In the genomic region with DNA sequence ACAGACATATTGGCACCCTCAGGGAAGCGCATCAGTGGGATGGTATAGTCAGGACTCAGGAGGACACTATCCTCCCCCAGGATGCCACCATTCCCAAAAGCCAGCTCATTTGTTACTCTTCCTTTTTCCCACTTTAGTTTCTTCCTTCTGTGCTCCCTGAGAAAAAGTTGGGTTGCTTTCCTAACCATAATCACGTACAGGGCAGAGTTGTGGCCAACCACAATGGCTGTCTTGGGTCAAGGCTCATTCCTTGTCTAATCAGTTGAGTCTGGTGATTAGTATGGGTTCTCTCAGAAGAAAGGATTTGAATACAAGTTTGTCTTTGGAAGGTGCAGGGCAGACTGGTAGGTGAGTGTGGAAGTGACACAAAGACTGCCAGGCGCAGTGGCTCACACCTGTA, we compare ENCODE assay signal across 24 cellular contexts.
"Had no signal": no experiment of that assay in that cellular context is flagged by ENCODE, and none has a peak within 500 bp of the region (broad histone marks: within the 10 kb centered on the region; RNA-seq: fewer than 3 reads in every experiment).

No MANE protein-coding gene starts in this region.

- ATAC-seq: activated naive CD4-positive, alpha-beta T cell treated with anti-CD3 and anti-CD28 coated beads, Interleukin-2, amount 50 U/mL, for 72 hours; activated T-cell treated with anti-CD3 and anti-CD28 coated beads, Interleukin-2, amount 50 U/mL, for 72 hours; esophagus mucosa; mucosa of descending colon; stimulated activated naive B cell treated with anti-CD40 and anti-IgM and Interleukin-4, amounts not matched to agents 10 μg/mL and 1 μg/mL and 100 μg/mL, for 72 hours had no signal

- H3K4me1 ChIP-seq: foreskin keratinocyte, left ventricle myocardium inferior, sigmoid colon, stomach had no signal

- H3K4me3 Mint-ChIP-seq: activated B cell treated with CpG ODN at 0.5 μM for 24 hours; activated T-cell treated with anti-CD3 and anti-CD28 coated beads, Interleukin-2, amount 50 U/mL, for 72 hours; endodermal cell; nephron; stimulated activated naive B cell treated with anti-CD40 and anti-IgM and Interleukin-4, amounts not matched to agents 10 μg/mL and 1 μg/mL and 100 μg/mL, for 72 hours; T-helper 1 cell treated with Interleukin-12 subunit alpha and Interleukin-12 subunit beta and Interleukin-4 antibody, amounts not matched to agents 30 μg/mL and 1 μg/mL, for 36 hours had no signal

- H3K4me3 ChIP-seq: left ventricle myocardium inferior, lung, mucosa of descending colon, sigmoid colon, smooth muscle cell, stomach, thyroid gland had no signal

- H3K36me3 Mint-ChIP-seq: activated naive CD4-positive, alpha-beta T cell treated with anti-CD3 and anti-CD28 coated beads, Interleukin-2, amount 50 U/mL, for 72 hours had no signal

- H3K9me3 Mint-ChIP-seq: activated B cell treated with CpG ODN at 0.5 μM for 24 hours; activated T-cell treated with anti-CD3 and anti-CD28 coated beads, Interleukin-2, amount 50 U/mL, for 72 hours; T-helper 1 cell treated with Interleukin-12 subunit alpha and Interleukin-12 subunit beta and Interleukin-4 antibody, amounts not matched to agents 30 μg/mL and 1 μg/mL, for 36 hours had no signal

- H3K27ac Mint-ChIP-seq: activated B cell treated with CpG ODN at 0.5 μM for 24 hours; activated naive CD4-positive, alpha-beta T cell treated with anti-CD3 and anti-CD28 coated beads, Interleukin-2, amount 50 U/mL, for 72 hours; activated T-cell treated with anti-CD3 and anti-CD28 coated beads, Interleukin-2, amount 50 U/mL, for 72 hours; endodermal cell; nephron; T-helper 1 cell treated with Interleukin-12 subunit alpha and Interleukin-12 subunit beta and Interleukin-4 antibody, amounts not matched to agents 30 μg/mL and 1 μg/mL, for 36 hours had no signal

- H3K9me3 ChIP-seq: left ventricle myocardium inferior, mucosa of descending colon, stomach, thyroid gland had no signal

- H3K4me2 ChIP-seq: smooth muscle cell had no signal

- H3K27me3 ChIP-seq: foreskin keratinocyte, sigmoid colon, stomach, thyroid gland had no signal

- H3K4me1 Mint-ChIP-seq: nephron had no signal

- DNase-seq: activated B cell treated with CpG ODN at 0.5 μM for 24 hours; activated naive CD4-positive, alpha-beta T cell; activated T-cell treated with anti-CD3 and anti-CD28 coated beads for 4 hours; activated T-cell treated with anti-CD3 and anti-CD28 coated beads, Interleukin-2, amount 50 U/mL, for 72 hours; aorta; caudate nucleus; endodermal cell; foreskin keratinocyte; glutamatergic neuron; left ventricle myocardium inferior; mucosa of descending colon; sigmoid colon; stimulated activated CD4-positive, alpha-beta T cell treated with anti-CD3 and anti-CD28 coated beads, Interleukin-1b, Interleukin-23, amount 100 ng/mL, for 48 hours; stimulated activated CD4-positive, alpha-beta T cell treated with anti-CD3 and anti-CD28 coated beads, Interleukin-4, amount 100 ng/mL, for 4 hours; stimulated activated naive B cell treated with anti-CD40 and anti-IgM and Interleukin-4, amounts not matched to agents 10 μg/mL and 1 μg/mL and 100 μg/mL, for 72 hours; stomach; SW 1271; thyroid gland had no signal

- H3K36me3 ChIP-seq: left ventricle myocardium inferior, sigmoid colon, stomach, thyroid gland had no signal

- H3K27ac ChIP-seq: foreskin keratinocyte, left ventricle myocardium inferior, sigmoid colon, stomach, thyroid gland had no signal

- H3K27me3 Mint-ChIP-seq: activated B cell treated with CpG ODN at 0.5 μM for 24 hours; stimulated activated naive B cell treated with anti-CD40 and anti-IgM and Interleukin-4, amounts not matched to agents 10 μg/mL and 1 μg/mL and 100 μg/mL, for 72 hours had no signal
